ENCODE assay signal across 1 cellular context in genomic region chr2:65435625-65436168, GRCh38.
TF ChIP-seq lines count a peak whose summit lies in the region.

No MANE protein-coding gene starts in this region.

TF ChIP-seq in SK-N-SH treated with all-trans-retinoic acid at 6 μM for 48 hours, 23 proteins besides CTCF, POLR2A, EP300 and RAD21 (continued from another document):
- no peak for TF ChIP-seq POU6F1 (CRISPR knock-in tag; IDR thresholded peaks at IDR 0.05; ENCODE audit: borderline replicate concordance, low read depth)
